9 cellular contexts compared by ENCODE assay signal in genomic region chr4:150055467-150055866, GRCh38. TPM values are rescaled to one million over a fixed set of nuclear protein-coding genes. Genes with fewer than 3 reads are reported as not detected.
"Had no signal": no experiment of that assay in that cellular context is flagged by ENCODE, and none has a peak within 500 bp of the region (broad histone marks: within the 10 kb centered on the region; RNA-seq: fewer than 3 reads in every experiment).

No MANE protein-coding gene starts in this region.

- H3K4me1 ChIP-seq: HAP-1 had no signal

- DNase-seq: GM23248, GOT3, H7, HFFc6, KG1 had no signal

- ATAC-seq: HCT116, K562 had no signal

- FAIRE-seq: HTR-8/SVneo, K562 had no signal

- H3K9me3 ChIP-seq: HAP-1 had no signal

- H3K27ac ChIP-seq: GM23248 had no signal

- H3K4me3 ChIP-seq: GM23248, HAP-1, K562 had no signal

RNA-seq across cellular contexts. Expression of gene DCLK2, which starts 22.8 kb away (rescaled TPM):
- polyA plus RNA-seq: K562 had no signal
